Comparison of ENCODE assay signal across 24 cellular contexts in genomic region chr1:118322369-118322768, GRCh38.
"Had no signal": no experiment of that assay in that cellular context is flagged by ENCODE, and none has a peak within 500 bp of the region (broad histone marks: within the 10 kb centered on the region; RNA-seq: fewer than 3 reads in every experiment).

No MANE protein-coding gene starts in this region.

- H3K9me3 ChIP-seq: gastroesophageal sphincter, heart left ventricle, lower lobe of right lung, right atrium auricular region, suprapubic skin, transverse colon, upper lobe of right lung, uterus had no signal

- H3K4me1 Mint-ChIP-seq: endodermal cell; natural killer cell; neural progenitor cell; stimulated activated naive CD8-positive, alpha-beta T cell treated with anti-CD3 and anti-CD28 coated beads, Interleukin-15, amount 100 ng/mL, for 72 hours had no signal

- H3K36me3 ChIP-seq: gastroesophageal sphincter, heart left ventricle, lower lobe of right lung, neural progenitor cell, right atrium auricular region, suprapubic skin, transverse colon, upper lobe of right lung, uterus had no signal

- H3K27me3 ChIP-seq: dorsolateral prefrontal cortex, foreskin keratinocyte, gastroesophageal sphincter, heart left ventricle, neural progenitor cell, right atrium auricular region, suprapubic skin, transverse colon, upper lobe of right lung, uterus had no signal

- H3K36me3 Mint-ChIP-seq: natural killer cell, neural progenitor cell had no signal

- H3K27ac ChIP-seq: dorsolateral prefrontal cortex, epithelial cell of prostate, foreskin keratinocyte, gastroesophageal sphincter, heart left ventricle, lower lobe of right lung, neural progenitor cell, parathyroid adenoma, right atrium auricular region, suprapubic skin, transverse colon, upper lobe of right lung, uterus had no signal

- DNase-seq: dorsolateral prefrontal cortex; effector CD8-positive, alpha-beta T cell; endodermal cell; foreskin keratinocyte; heart left ventricle; hippocampal formation; left ventricle myocardium superior; lower lobe of right lung; natural killer cell; stimulated activated CD4-positive, alpha-beta T cell treated with anti-CD3 and anti-CD28 coated beads, Interleukin-15, amount 100 ng/mL, for 24 hours; stimulated activated CD4-positive, alpha-beta T cell treated with anti-CD3 and anti-CD28 coated beads, Interleukin-4, amount 100 ng/mL, for 1 hour; stimulated activated CD8-positive, alpha-beta memory T cell treated with anti-CD3 and anti-CD28 coated beads, Interleukin-4, amount 100 ng/mL, for 48 hours; stimulated activated naive CD4-positive, alpha-beta T cell; stimulated activated naive CD8-positive, alpha-beta T cell treated with anti-CD3 and anti-CD28 coated beads, Interleukin-15, amount 100 ng/mL, for 72 hours; transverse colon; upper lobe of right lung; uterus had no signal

- H3K27ac Mint-ChIP-seq: endodermal cell; natural killer cell; neural progenitor cell; progenitor cell of endocrine pancreas; stimulated activated naive CD8-positive, alpha-beta T cell treated with anti-CD3 and anti-CD28 coated beads, Interleukin-15, amount 100 ng/mL, for 72 hours had no signal

- H3K4me1 ChIP-seq: lower lobe of right lung, neural progenitor cell, parathyroid adenoma, transverse colon, upper lobe of right lung, uterus had no signal

- H3K9me3 Mint-ChIP-seq: endodermal cell; stimulated activated naive CD8-positive, alpha-beta T cell treated with anti-CD3 and anti-CD28 coated beads, Interleukin-15, amount 100 ng/mL, for 72 hours had no signal

- H3K4me3 ChIP-seq: dorsolateral prefrontal cortex, gastroesophageal sphincter, heart left ventricle, lower lobe of right lung, neural progenitor cell, right atrium auricular region, suprapubic skin, transverse colon, upper lobe of right lung, uterus had no signal

- H3K4me3 Mint-ChIP-seq: endodermal cell; natural killer cell; neural progenitor cell; stimulated activated naive CD8-positive, alpha-beta T cell treated with anti-CD3 and anti-CD28 coated beads, Interleukin-15, amount 100 ng/mL, for 72 hours had no signal

- H3K27me3 Mint-ChIP-seq: stimulated activated naive CD8-positive, alpha-beta T cell treated with anti-CD3 and anti-CD28 coated beads, Interleukin-15, amount 100 ng/mL, for 72 hours had no signal
